8 cellular contexts compared by ENCODE assay signal in the genomic region with DNA sequence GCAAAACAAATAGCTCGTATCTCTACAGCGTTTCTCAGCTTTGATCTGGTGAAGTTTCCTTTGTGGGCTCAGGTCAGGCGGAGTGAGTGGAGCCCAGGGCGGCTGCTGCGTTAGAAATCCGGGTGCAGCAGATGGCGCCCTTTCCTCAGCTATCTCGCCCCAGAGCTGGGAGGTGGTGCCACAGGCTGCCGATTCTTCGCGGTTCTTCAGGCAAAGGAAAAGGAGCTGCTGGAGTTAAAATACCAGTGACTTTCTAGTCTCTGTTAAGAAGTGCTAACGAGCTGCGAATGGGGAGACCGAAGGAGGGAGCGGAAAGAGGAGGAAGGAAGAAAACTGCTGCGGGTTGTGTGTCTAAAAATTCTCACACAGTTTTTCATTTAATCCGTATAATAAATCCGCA.
DNase-seq lines count a peak whose midpoint lies in the region; ATAC-seq lines count a peak whose summit lies in the region.

No MANE protein-coding gene starts in this region.

- no peaks in the 10 kb centered on the region for H3K36me3 ChIP-seq in iPS-20b (ENCODE audit: insufficient read depth, low read depth, low read length)

- peaks cover 11% of the 10 kb centered on the region; the same call in 1 of the 2 replicates for H3K27me3 ChIP-seq in iPS-20b (ENCODE audit: insufficient read depth, low read length)

- H3K4me1 ChIP-seq in iPS-20b (ENCODE audit: insufficient read depth, low read length) = peaks cover 4% of the 10 kb centered on the region; the same call in 1 of the 2 replicates

- peak; percentile 93 for ATAC-seq in GM21367 (IDR thresholded peaks at IDR 0.05; ENCODE audit: unreplicated experiment)

- no peaks in the 10 kb centered on the region for H3K9me3 ChIP-seq in iPS-20b (ENCODE audit: insufficient read depth, low read depth, low read length)

- H3K27ac ChIP-seq in iPS-20b (ENCODE audit: low read length) = no peak overlapping the region

- peak; percentile 8 for DNase-seq in COLO668 (lab: John Stamatoyannopoulos, UW; ENCODE audit: unreplicated experiment)
- peak; percentile 58 for DNase-seq in HT-29 (ENCODE audit: low spot score)
- peak; percentile 47 for DNase-seq in T-helper 9 cell
- DNase-seq in astrocyte of the hippocampus (ENCODE audit: low read depth, low spot score) = peak; percentile 82
- DNase-seq in stimulated activated CD4-positive, alpha-beta T cell treated with anti-CD3 and anti-CD28 coated beads, Interleukin-12 subunit alpha, Interleukin-12 subunit beta, amount 100 ng/mL, for 48 hours (ENCODE audit: low read depth in 2 of 3, low spot score in 1 of 3) = peak; percentile 41 to 58 (median 54)
- no peak for DNase-seq in NCI-H1092 treated with DMSO at 0.1 percent for 48 hours (lab: John Stamatoyannopoulos, UW)

- H3K4me3 ChIP-seq in iPS-20b (ENCODE audit: low read length) = peak overlapping the region; percentile 47; the same call in 1 of the 2 replicates

- H3K9ac ChIP-seq in iPS-20b (ENCODE audit: low read depth, low read length) = peak overlapping the region; percentile 33; the same call in 1 of the 2 replicates
